23 cellular contexts compared by ENCODE assay signal in genomic region chr12:50784501-50784900, GRCh38. TPM values are rescaled to one million over a fixed set of nuclear protein-coding genes. Genes with fewer than 3 reads are reported as not detected.
DNase-seq lines count a peak whose midpoint lies in the region; ATAC-seq and TF ChIP-seq lines count a peak whose summit lies in the region.
"Had no signal": no experiment of that assay in that cellular context is flagged by ENCODE, and none has a peak within 500 bp of the region (broad histone marks: within the 10 kb centered on the region; RNA-seq: fewer than 3 reads in every experiment).

No MANE protein-coding gene starts in this region.

- H3K4me3 Mint-ChIP-seq in natural killer cell treated with Interleukin-12 subunit alpha and Interleukin-12 subunit beta and Interleukin-15 and Interleukin-18, amount 100 ng/mL, for 72 hours, result peak overlapping the region; percentile 5
- H3K4me3 Mint-ChIP-seq in natural killer cell (no peak overlapping the region), T-helper 17 cell (no peak overlapping the region), endothelial cell (ENCODE audit: unreplicated experiment) (no peak overlapping the region)
- H3K4me3 Mint-ChIP-seq: brain had no signal

- intact Hi-C loops in natural killer cell (cut with micrococcal nuclease), result no loop called here

- DNase-seq in natural killer cell treated with Interleukin-12 subunit alpha and Interleukin-12 subunit beta and Interleukin-15 and Interleukin-18, amount 100 ng/mL, for 72 hours (ENCODE audit: low spot score), result no peak
- no peak for DNase-seq in natural killer cell
- DNase-seq in T-helper 17 cell, result no peak
- no peak for DNase-seq in endothelial cell (ENCODE audit: low spot score)
- no peak for DNase-seq in NCI-H146 (lab: John Stamatoyannopoulos, UW)
- no peak for DNase-seq in DMS 273 (lab: John Stamatoyannopoulos, UW; ENCODE audit: unreplicated experiment)
- DNase-seq in MV-4-11 (lab: John Stamatoyannopoulos, UW), result no peak
- DNase-seq: activated CD4-positive, alpha-beta T cell treated with anti-CD3 and anti-CD28 coated beads for 48 hours; C1 segment of cervical spinal cord; EL; KG1; kidney; MM.1S; NCI-H1417 treated with DMSO at 0.1 percent for 48 hours; NCI-H2081 treated with DMSO at 0.1 percent for 48 hours; NCI-H345; NCI-H748 treated with DMSO at 0.1 percent for 48 hours; right cardiac atrium; stimulated activated CD4-positive, alpha-beta T cell treated with anti-CD3 and anti-CD28 coated beads, Interleukin-2, amount 100 ng/mL, for 24 hours; upper lobe of left lung had no signal

- peaks cover 11 to 15% of the 10 kb centered on the region in 2 donors for H3K4me1 Mint-ChIP-seq in natural killer cell treated with Interleukin-12 subunit alpha and Interleukin-12 subunit beta and Interleukin-15 and Interleukin-18, amount 100 ng/mL, for 72 hours (ENCODE audit: low read depth in 2 of 2)
- H3K4me1 Mint-ChIP-seq in natural killer cell (peaks cover 12 to 23% of the 10 kb centered on the region in 2 donors), T-helper 17 cell (peaks cover 10% of the 10 kb centered on the region), endothelial cell (ENCODE audit: unreplicated experiment) (peaks cover 15% of the 10 kb centered on the region)
- H3K4me1 Mint-ChIP-seq: brain had no signal

- no peak overlapping the region for H3K27ac Mint-ChIP-seq in natural killer cell treated with Interleukin-12 subunit alpha and Interleukin-12 subunit beta and Interleukin-15 and Interleukin-18, amount 100 ng/mL, for 72 hours
- H3K27ac Mint-ChIP-seq in natural killer cell, result no peak overlapping the region
- peak overlapping the region; percentile 60 for H3K27ac Mint-ChIP-seq in T-helper 17 cell
- H3K27ac Mint-ChIP-seq in endothelial cell (ENCODE audit: unreplicated experiment), result peak overlapping the region; percentile 3
- H3K27ac Mint-ChIP-seq: brain had no signal

- no peak for ATAC-seq in natural killer cell treated with Interleukin-12 subunit alpha and Interleukin-12 subunit beta and Interleukin-15 and Interleukin-18, amount 100 ng/mL, for 72 hours
- ATAC-seq in natural killer cell (no peak), T-helper 17 cell (peak; percentile 61)
- ATAC-seq: right cardiac atrium had no signal

- no peaks in the 10 kb centered on the region for H3K9me3 ChIP-seq in T-helper 17 cell (ENCODE audit: control insufficient read depth, low read length, poor library complexity, severe bottlenecking)
- H3K9me3 ChIP-seq: upper lobe of left lung had no signal

- H3K36me3 Mint-ChIP-seq in natural killer cell treated with Interleukin-12 subunit alpha and Interleukin-12 subunit beta and Interleukin-15 and Interleukin-18, amount 100 ng/mL, for 72 hours, result peaks cover 11% of the 10 kb centered on the region
- H3K36me3 Mint-ChIP-seq in natural killer cell (no peaks in the 10 kb centered on the region), T-helper 17 cell (ENCODE audit: low read depth) (peaks cover 5% of the 10 kb centered on the region), endothelial cell (ENCODE audit: low read depth, unreplicated experiment) (peaks cover 27% of the 10 kb centered on the region)

- no peaks in the 10 kb centered on the region for H3K27me3 Mint-ChIP-seq in natural killer cell treated with Interleukin-12 subunit alpha and Interleukin-12 subunit beta and Interleukin-15 and Interleukin-18, amount 100 ng/mL, for 72 hours
- no peaks in the 10 kb centered on the region for H3K27me3 Mint-ChIP-seq in natural killer cell (ENCODE audit: low read depth in 2 of 2)
- no peaks in the 10 kb centered on the region for H3K27me3 Mint-ChIP-seq in T-helper 17 cell
- peaks cover 5% of the 10 kb centered on the region for H3K27me3 Mint-ChIP-seq in endothelial cell (ENCODE audit: unreplicated experiment)
- H3K27me3 Mint-ChIP-seq: brain had no signal

- no peaks in the 10 kb centered on the region for H3K9me3 Mint-ChIP-seq in natural killer cell treated with Interleukin-12 subunit alpha and Interleukin-12 subunit beta and Interleukin-15 and Interleukin-18, amount 100 ng/mL, for 72 hours
- H3K9me3 Mint-ChIP-seq in natural killer cell (peaks cover 2 to 3% of the 10 kb centered on the region in 2 donors), endothelial cell (ENCODE audit: unreplicated experiment) (no peaks in the 10 kb centered on the region)

- TF ChIP-seq CTCF in natural killer cell (IDR thresholded peaks at IDR 0.05) (no peak), endothelial cell (IDR thresholded peaks at IDR 0.05; ENCODE audit: unreplicated experiment) (no peak)

RNA-seq across cellular contexts. Expression of gene ATF1, which starts 20.6 kb away (rescaled TPM):
- 10 to 100 TPM; 35.4 to 37.3 TPM for total RNA-seq in natural killer cell treated with Interleukin-12 subunit alpha and Interleukin-12 subunit beta and Interleukin-15 and Interleukin-18, amount 100 ng/mL, for 72 hours
- total RNA-seq in natural killer cell (10 to 100 TPM; 20.1 to 36.8 (median 23.1) TPM), T-helper 17 cell (10 to 100 TPM; 23.1 to 27.4 TPM), endothelial cell (ENCODE audit: unreplicated experiment) (16.2 TPM)

RNA-seq across cellular contexts. Expression of gene TMPRSS12, which starts 58.2 kb away (rescaled TPM):
- not detected for total RNA-seq in natural killer cell treated with Interleukin-12 subunit alpha and Interleukin-12 subunit beta and Interleukin-15 and Interleukin-18, amount 100 ng/mL, for 72 hours
- total RNA-seq in natural killer cell (not detected), T-helper 17 cell (not detected), endothelial cell (ENCODE audit: unreplicated experiment) (not detected)
- total RNA-seq: epithelial cell of proximal tubule, kidney, mononuclear cell, right cardiac atrium, upper lobe of left lung had no signal

Comparison
In these comparisons a context has a peak if more than half of its experiments do, and no peak if none do; other contexts are left out.
1. H3K27ac Mint-ChIP-seq: peak in T-helper 17 cell (single experiment) and endothelial cell (single experiment); none in natural killer cell treated with Interleukin-12 subunit alpha and Interleukin-12 subunit beta and Interleukin-15 and Interleukin-18, amount 100 ng/mL, for 72 hours (0 of 2) and natural killer cell (0 of 2).